ENCODE assay signal across 19 cellular contexts in the genomic region with DNA sequence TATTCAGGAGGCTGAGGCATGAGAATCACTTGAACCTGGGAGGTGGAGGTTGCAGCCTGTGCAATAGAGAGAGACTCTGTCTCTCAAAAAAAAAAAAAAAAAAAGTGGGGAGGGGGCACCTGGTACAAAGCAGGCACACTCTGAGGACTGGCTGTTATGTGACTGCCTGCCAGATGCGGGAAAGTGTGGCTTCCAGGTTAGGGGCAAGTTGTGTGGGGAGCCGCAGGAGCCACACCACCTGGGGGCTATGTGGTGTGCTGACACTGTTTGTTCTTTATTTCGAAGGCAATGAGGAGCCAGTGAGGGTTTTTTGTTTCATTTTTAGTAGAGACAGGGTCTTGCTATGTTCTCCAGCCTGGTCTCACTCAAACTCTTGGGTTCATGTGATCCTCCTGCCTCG. TPM values are rescaled to one million over a fixed set of nuclear protein-coding genes. Genes with fewer than 3 reads are reported as not detected.
DNase-seq lines count a peak whose midpoint lies in the region; ATAC-seq and TF ChIP-seq lines count a peak whose summit lies in the region.
"Had no signal": no experiment of that assay in that cellular context is flagged by ENCODE, and none has a peak within 500 bp of the region (broad histone marks: within the 10 kb centered on the region; RNA-seq: fewer than 3 reads in every experiment).

No MANE protein-coding gene starts in this region.

- H3K27ac Mint-ChIP-seq in MCF 10A (ENCODE audit: low read depth, unreplicated experiment) = peak overlapping the region; percentile 7
- H3K27ac Mint-ChIP-seq in central memory CD8-positive, alpha-beta T cell (ENCODE audit: low read depth) = peak overlapping the region; percentile 79

- in situ Hi-C loops in mammary epithelial cell (cut with MboI; ENCODE audit: low sequenced_read_pairs in 2 of 2) = no loop called here

- peaks cover 5% of the 10 kb centered on the region for H3K36me3 Mint-ChIP-seq in MCF 10A (ENCODE audit: insufficient read depth, unreplicated experiment)
- peaks cover 59% of the 10 kb centered on the region for H3K36me3 Mint-ChIP-seq in central memory CD8-positive, alpha-beta T cell (ENCODE audit: insufficient read depth)

- H4K20me1 ChIP-seq in mammary epithelial cell (ENCODE audit: insufficient read depth, low read length) = no peaks in the 10 kb centered on the region

- no peaks in the 10 kb centered on the region for H3K27me3 Mint-ChIP-seq in MCF 10A (ENCODE audit: insufficient read depth, unreplicated experiment)
- H3K27me3 Mint-ChIP-seq in central memory CD8-positive, alpha-beta T cell = no peaks in the 10 kb centered on the region

- BruUV-seq in MCF 10A (replicated peaks; lab: Mats Ljungman, UMichigan) (no TSS peak), mammary epithelial cell (replicated peaks; lab: Mats Ljungman, UMichigan) (no TSS peak)

- H3K4me1 Mint-ChIP-seq in MCF 10A (ENCODE audit: insufficient read depth, unreplicated experiment) = peaks cover 9% of the 10 kb centered on the region
- peaks cover 66% of the 10 kb centered on the region for H3K4me1 Mint-ChIP-seq in central memory CD8-positive, alpha-beta T cell

- CTCF ChIA-PET in MCF 10A (lab: Yijun Ruan, JAX) (no interaction called here), mammary epithelial cell (lab: Charles Lee; ENCODE audit: low non-redundant PET) (no interaction called here)

- H3K4me3 ChIP-seq in mammary epithelial cell (replicated peaks in 1 of 3; ENCODE audit: insufficient read depth in 1 of 3, low read depth in 2 of 3, low read length in 3 of 3) = no peak overlapping the region
- no peak overlapping the region for H3K4me3 ChIP-seq in Jurkat, Clone E6-1 (ENCODE audit: low read length)
- H3K4me3 ChIP-seq: coronary artery, tibial artery had no signal

- H3K9ac ChIP-seq in mammary epithelial cell (ENCODE audit: insufficient read depth, low read length) = no peak overlapping the region

- no peak overlapping the region for H3K4me2 ChIP-seq in mammary epithelial cell (ENCODE audit: insufficient read depth, low read depth, low read length)

- dilution Hi-C loops in mammary epithelial cell (cut with HindIII; ENCODE audit: low sequenced_read_pairs) = no loop called here

- no peak overlapping the region for H2AFZ ChIP-seq in mammary epithelial cell (ENCODE audit: low read depth, low read length)

- no peak overlapping the region for H3K27ac ChIP-seq in mammary epithelial cell (ENCODE audit: insufficient read depth, low read depth, low read length)
- H3K27ac ChIP-seq: tibial artery had no signal

- no peaks in the 10 kb centered on the region for H3K9me3 Mint-ChIP-seq in MCF 10A (ENCODE audit: unreplicated experiment)
- no peaks in the 10 kb centered on the region for H3K9me3 Mint-ChIP-seq in central memory CD8-positive, alpha-beta T cell
- H3K9me3 Mint-ChIP-seq: nephron had no signal

- POLR2A ChIA-PET in MCF 10A (lab: Yijun Ruan, JAX) = interaction anchor here (1.1 kb wide), 1 partner anchor 90 kb away, joined by 4 read pairs; no protein-coding TSS in a partner anchor

- H3K27me3 ChIP-seq in mammary epithelial cell (ENCODE audit: insufficient read depth, low read length) = no peaks in the 10 kb centered on the region
- H3K27me3 ChIP-seq: tibial artery had no signal

- WGBS in mammary epithelial cell (ENCODE audit: low coverage, missing lambda C conversion rate) = 88% methylated on average over 4 of the region's 4 CpGs

- H3K79me2 ChIP-seq in mammary epithelial cell (ENCODE audit: insufficient read depth, low read length) = no peaks in the 10 kb centered on the region

- H3K36me3 ChIP-seq in mammary epithelial cell (ENCODE audit: insufficient read depth, low read length) = no peaks in the 10 kb centered on the region

- no peaks in the 10 kb centered on the region for H3K9me3 ChIP-seq in mammary epithelial cell (replicated peaks; ENCODE audit: insufficient read depth, low read length)
- H3K9me3 ChIP-seq: tibial artery had no signal

- DNase-seq in MCF 10A (ENCODE audit: unreplicated experiment) (no peak), mammary epithelial cell (no peak)
- DNase-seq in Jurkat, Clone E6-1 (ENCODE audit: low read depth, low spot score) = peak; percentile 77
- DNase-seq in central memory CD8-positive, alpha-beta T cell (ENCODE audit: low spot score in 2 of 2) = no peak
- DNase-seq: glutamatergic neuron; left colon; NCI-H510A treated with DMSO at 0.1 percent for 48 hours; RPMI8226; stimulated activated naive CD4-positive, alpha-beta T cell; tibial artery had no signal

- TF ChIP-seq CTCF in MCF 10A (IDR thresholded peaks at IDR 0.05; ENCODE audit: unreplicated experiment) (no peak), mammary epithelial cell (conservative IDR thresholded peaks at IDR 0.05 in 1 of 2, IDR thresholded peaks at IDR 0.05 in 1 of 2; ENCODE audit: extremely low read depth in 1 of 2, insufficient read depth in 1 of 2, low read depth in 1 of 2, low read length in 2 of 2) (no peak)

- ATAC-seq in central memory CD8-positive, alpha-beta T cell (replicated peaks; ENCODE audit: extremely low read depth, poor library complexity, severe bottlenecking) = no peak
- no peak for ATAC-seq in GM18868 (IDR thresholded peaks at IDR 0.05; ENCODE audit: unreplicated experiment)
- no peak for ATAC-seq in GM21717 (IDR thresholded peaks at IDR 0.05; ENCODE audit: unreplicated experiment)
- ATAC-seq in HG03520 (IDR thresholded peaks at IDR 0.05; ENCODE audit: unreplicated experiment) = no peak
- ATAC-seq: HCT116, left colon, sciatic nerve, SK-N-SH treated with all-trans-retinoic acid at 6 μM for 48 hours had no signal

- peaks cover 2% of the 10 kb centered on the region for H3K4me1 ChIP-seq in mammary epithelial cell (ENCODE audit: insufficient read depth, low read length)

- intact Hi-C loops in MCF 10A (cut with micrococcal nuclease) = no loop called here
- intact Hi-C loops in mammary epithelial cell (cut with micrococcal nuclease) = no loop called here

- H3K4me3 Mint-ChIP-seq in MCF 10A (ENCODE audit: unreplicated experiment) = no peak overlapping the region
- peak overlapping the region; percentile 32 for H3K4me3 Mint-ChIP-seq in central memory CD8-positive, alpha-beta T cell
- H3K4me3 Mint-ChIP-seq: nephron had no signal

RNA-seq across cellular contexts. Expression of gene THEMIS2, which starts 5.7 kb away (rescaled TPM):
- 1.5 and 1.7 TPM in 2 replicates for total RNA-seq in MCF 10A (2022)
- 1 to 10 TPM; 3.7 to 4.2 TPM for total RNA-seq in mammary epithelial cell
- polyA plus RNA-seq in mammary epithelial cell = 1.8 TPM
- 3.4 TPM for polyA minus RNA-seq in mammary epithelial cell
- not detected for polyA plus RNA-seq in Jurkat, Clone E6-1 (2012; ENCODE audit: insufficient read depth, insufficient read length)

RNA-seq across cellular contexts. Expression of gene RPA2, which starts 36.3 kb away (rescaled TPM):
- 22.3 and 25.7 TPM in 2 replicates for total RNA-seq in MCF 10A (2022)
- 10 to 100 TPM; 27.7 to 30.8 TPM for total RNA-seq in mammary epithelial cell
- 39.7 TPM for polyA plus RNA-seq in mammary epithelial cell
- 6.7 TPM for polyA minus RNA-seq in mammary epithelial cell
- polyA plus RNA-seq in Jurkat, Clone E6-1 (2012; ENCODE audit: insufficient read depth, insufficient read length) = 156 TPM

RNA-seq across cellular contexts. Expression of gene PPP1R8, which starts 47.5 kb away (rescaled TPM):
- total RNA-seq in MCF 10A (2022) (48.6 and 51.1 TPM in 2 replicates), mammary epithelial cell (10 to 100 TPM; 37.0 to 42.5 TPM)
- 34.4 TPM for polyA plus RNA-seq in mammary epithelial cell
- polyA minus RNA-seq in mammary epithelial cell = 21.1 TPM
- 70.5 TPM for polyA plus RNA-seq in Jurkat, Clone E6-1 (2012; ENCODE audit: insufficient read depth, insufficient read length)

RNA-seq across cellular contexts. Expression of gene SMPDL3B, which starts 56.8 kb away (rescaled TPM):
- total RNA-seq in MCF 10A (2022) (2.6 and 4.0 TPM in 2 replicates), mammary epithelial cell (10 to 100 TPM in 1 of 2 donors, 1 to 10 TPM in 1; 3.6 to 10.8 TPM)
- 13.9 TPM for polyA plus RNA-seq in mammary epithelial cell
- 3.0 TPM for polyA minus RNA-seq in mammary epithelial cell
- 0.57 TPM for polyA plus RNA-seq in Jurkat, Clone E6-1 (2012; ENCODE audit: insufficient read depth, insufficient read length)
- total RNA-seq: mesenteric fat pad had no signal
